In genomic region chr2:24792874-24793751, GRCh38 we compare ENCODE assay signal across 8 cellular contexts. TPM values are rescaled to one million over a fixed set of nuclear protein-coding genes. Genes with fewer than 3 reads are reported as not detected.
DNase-seq lines count a peak whose midpoint lies in the region; ATAC-seq and TF ChIP-seq lines count a peak whose summit lies in the region.

Gene CENPO, plus strand, starts transcription at chr2:24793425. Its CDS starts 495 bp downstream, at chr2:24793920.
A gene with protein sequence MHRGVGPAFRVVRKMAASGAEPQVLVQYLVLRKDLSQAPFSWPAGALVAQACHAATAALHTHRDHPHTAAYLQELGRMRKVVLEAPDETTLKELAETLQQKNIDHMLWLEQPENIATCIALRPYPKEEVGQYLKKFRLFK (minus strand): TSS chr2:24793391. CDS start chr2:24793377, 14 bp downstream.

- H3K9me3 Mint-ChIP-seq in WTC11, result no peaks in the 10 kb centered on the region

- peak; percentile 88 for ATAC-seq in HG03196 (IDR thresholded peaks at IDR 0.05; ENCODE audit: unreplicated experiment)
- peak; percentile 90 for ATAC-seq in WTC11

- peak within 1 kb of the TSS; percentile 97 for H3K4me3 Mint-ChIP-seq in WTC11

- TF ChIP-seq CTCF in AG09319 (IDR thresholded peaks at IDR 0.05; ENCODE audit: low read depth, low read length) (peak; percentile 62), WTC11 (IDR thresholded peaks at IDR 0.05) (no peak), cardiac fibroblast (IDR thresholded peaks at IDR 0.05; ENCODE audit: low read depth, low read length) (peak; percentile 72)

- H3K27ac Mint-ChIP-seq in WTC11, result peak within 1 kb of the TSS; percentile 99

- H3K4me1 Mint-ChIP-seq in WTC11, result peaks cover 45% of the 10 kb centered on the region

- in situ Hi-C loops in GM18951 (cut with MboI; ENCODE audit: low sequenced_read_pairs, unreplicated experiment), result no loop called here

- peak; percentile 85 for TF ChIP-seq POLR2A in GM18951 (IDR thresholded peaks at IDR 0.05; ENCODE audit: extremely low read depth, insufficient read depth, insufficient read length)

- peak; percentile 90 for DNase-seq in AG09319 (ENCODE audit: extremely low read depth, low read depth)
- peak; percentile 92 for DNase-seq in NCI-H226
- DNase-seq in WTC11 (ENCODE audit: low spot score), result peak; percentile 95
- peak; percentile 98 for DNase-seq in cardiac fibroblast (ENCODE audit: low read depth in 2 of 2)
- DNase-seq in iPS-NIHi7 (ENCODE audit: extremely low spot score), result peak; percentile 95
- DNase-seq in smooth muscle cell of the brain vasculature (ENCODE audit: low read depth, low spot score), result peak; percentile 96

- 0 out of 2 replicates have a peak, but pooled peaks cover 2% of the 10 kb centered on the region for H3K27me3 Mint-ChIP-seq in WTC11 (ENCODE audit: low read depth)

- H3K36me3 Mint-ChIP-seq in WTC11, result peaks cover 38% of the 10 kb centered on the region

- CTCF ChIA-PET in WTC11 (lab: Charles Lee), result interaction anchor here (0.8 to 4.2 kb wide), 5 partner anchors 29 to 179 kb away, joined by 3 to 27 read pairs (median 6); no protein-coding TSS in a partner anchor

- POLR2A ChIA-PET in WTC11 (lab: Charles Lee), result interaction anchor here (0.6 to 1.4 kb wide), 2 partner anchors 29 to 230 kb away, joined by 4 read pairs; no protein-coding TSS in a partner anchor

- peak within 1 kb of the TSS; percentile 81 to 85 for H3K4me3 ChIP-seq in cardiac fibroblast (replicated peaks in 1 of 2; ENCODE audit: low read depth in 2 of 2, low read length in 2 of 2)

TF ChIP-seq in WTC11, 78 proteins besides CTCF, POLR2A, EP300 and RAD21 (continues in another document):
- TF ChIP-seq, protein P1, sequence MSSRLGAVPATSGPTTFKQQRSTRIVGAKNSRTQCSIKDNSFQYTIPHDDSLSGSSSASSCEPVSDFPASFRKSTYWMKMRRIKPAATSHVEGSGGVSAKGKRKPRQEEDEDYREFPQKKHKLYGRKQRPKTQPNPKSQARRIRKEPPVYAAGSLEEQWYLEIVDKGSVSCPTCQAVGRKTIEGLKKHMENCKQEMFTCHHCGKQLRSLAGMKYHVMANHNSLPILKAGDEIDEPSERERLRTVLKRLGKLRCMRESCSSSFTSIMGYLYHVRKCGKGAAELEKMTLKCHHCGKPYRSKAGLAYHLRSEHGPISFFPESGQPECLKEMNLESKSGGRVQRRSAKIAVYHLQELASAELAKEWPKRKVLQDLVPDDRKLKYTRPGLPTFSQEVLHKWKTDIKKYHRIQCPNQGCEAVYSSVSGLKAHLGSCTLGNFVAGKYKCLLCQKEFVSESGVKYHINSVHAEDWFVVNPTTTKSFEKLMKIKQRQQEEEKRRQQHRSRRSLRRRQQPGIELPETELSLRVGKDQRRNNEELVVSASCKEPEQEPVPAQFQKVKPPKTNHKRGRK (CRISPR knock-in tag; IDR thresholded peaks at IDR 0.05; ENCODE audit: borderline replicate concordance), result no peak
- TF ChIP-seq ZNF416 (CRISPR knock-in tag; IDR thresholded peaks at IDR 0.05) (no peak), ZNF317 (CRISPR knock-in tag; IDR thresholded peaks at IDR 0.05; ENCODE audit: borderline replicate concordance, low read depth) (no peak), ZBTB21 (CRISPR knock-in tag; IDR thresholded peaks at IDR 0.05; ENCODE audit: borderline replicate concordance) (no peak), MYBL2 (CRISPR knock-in tag; IDR thresholded peaks at IDR 0.05) (peak; percentile 89), TEAD1 (CRISPR knock-in tag; IDR thresholded peaks at IDR 0.05) (peak; percentile 76), ETV6 (CRISPR knock-in tag; IDR thresholded peaks at IDR 0.05) (peak; percentile 35), HMGA2 (CRISPR knock-in tag; IDR thresholded peaks at IDR 0.05) (no peak), NR3C1 (CRISPR knock-in tag; conservative IDR thresholded peaks at IDR 0.05; ENCODE audit: low read depth) (no peak), PRRX2 (CRISPR knock-in tag; IDR thresholded peaks at IDR 0.05) (no peak), FOXJ3 (CRISPR knock-in tag; IDR thresholded peaks at IDR 0.05; ENCODE audit: borderline replicate concordance) (no peak), PREB (CRISPR knock-in tag; IDR thresholded peaks at IDR 0.05; ENCODE audit: borderline replicate concordance) (no peak; the same call in 1 of the 2 replicates), JUN (CRISPR knock-in tag; IDR thresholded peaks at IDR 0.05) (peak; percentile 53; the same call in 1 of the 2 replicates), SOX15 (CRISPR knock-in tag; IDR thresholded peaks at IDR 0.05) (no peak), ZNF281 (CRISPR knock-in tag; IDR thresholded peaks at IDR 0.05) (peak; percentile 69; the same call in 1 of the 2 replicates), ZNF396 (CRISPR knock-in tag; IDR thresholded peaks at IDR 0.05; ENCODE audit: borderline replicate concordance) (no peak), NFE2L1 (CRISPR knock-in tag; IDR thresholded peaks at IDR 0.05) (peak; percentile 36; the same call in 1 of the 2 replicates), ESRRA (CRISPR knock-in tag; IDR thresholded peaks at IDR 0.05; ENCODE audit: borderline replicate concordance) (0 out of 2 replicates have a peak, but pooled peaks have one; percentile 44), SMAD3 (CRISPR knock-in tag; IDR thresholded peaks at IDR 0.05; ENCODE audit: borderline replicate concordance) (no peak), KAT7 (CRISPR knock-in tag; IDR thresholded peaks at IDR 0.05; ENCODE audit: borderline replicate concordance) (peak; percentile 86; the same call in 1 of the 2 replicates)
- TF ChIP-seq, protein P2, sequence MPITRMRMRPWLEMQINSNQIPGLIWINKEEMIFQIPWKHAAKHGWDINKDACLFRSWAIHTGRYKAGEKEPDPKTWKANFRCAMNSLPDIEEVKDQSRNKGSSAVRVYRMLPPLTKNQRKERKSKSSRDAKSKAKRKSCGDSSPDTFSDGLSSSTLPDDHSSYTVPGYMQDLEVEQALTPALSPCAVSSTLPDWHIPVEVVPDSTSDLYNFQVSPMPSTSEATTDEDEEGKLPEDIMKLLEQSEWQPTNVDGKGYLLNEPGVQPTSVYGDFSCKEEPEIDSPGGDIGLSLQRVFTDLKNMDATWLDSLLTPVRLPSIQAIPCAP (CRISPR knock-in tag; IDR thresholded peaks at IDR 0.05), result no peak; the same call in 1 of the 2 replicates
- TF ChIP-seq, protein P3, sequence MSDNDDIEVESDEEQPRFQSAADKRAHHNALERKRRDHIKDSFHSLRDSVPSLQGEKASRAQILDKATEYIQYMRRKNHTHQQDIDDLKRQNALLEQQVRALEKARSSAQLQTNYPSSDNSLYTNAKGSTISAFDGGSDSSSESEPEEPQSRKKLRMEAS (CRISPR knock-in tag; IDR thresholded peaks at IDR 0.05), result peak; percentile 79; the same call in 1 of the 2 replicates
- TF ChIP-seq, protein P4, sequence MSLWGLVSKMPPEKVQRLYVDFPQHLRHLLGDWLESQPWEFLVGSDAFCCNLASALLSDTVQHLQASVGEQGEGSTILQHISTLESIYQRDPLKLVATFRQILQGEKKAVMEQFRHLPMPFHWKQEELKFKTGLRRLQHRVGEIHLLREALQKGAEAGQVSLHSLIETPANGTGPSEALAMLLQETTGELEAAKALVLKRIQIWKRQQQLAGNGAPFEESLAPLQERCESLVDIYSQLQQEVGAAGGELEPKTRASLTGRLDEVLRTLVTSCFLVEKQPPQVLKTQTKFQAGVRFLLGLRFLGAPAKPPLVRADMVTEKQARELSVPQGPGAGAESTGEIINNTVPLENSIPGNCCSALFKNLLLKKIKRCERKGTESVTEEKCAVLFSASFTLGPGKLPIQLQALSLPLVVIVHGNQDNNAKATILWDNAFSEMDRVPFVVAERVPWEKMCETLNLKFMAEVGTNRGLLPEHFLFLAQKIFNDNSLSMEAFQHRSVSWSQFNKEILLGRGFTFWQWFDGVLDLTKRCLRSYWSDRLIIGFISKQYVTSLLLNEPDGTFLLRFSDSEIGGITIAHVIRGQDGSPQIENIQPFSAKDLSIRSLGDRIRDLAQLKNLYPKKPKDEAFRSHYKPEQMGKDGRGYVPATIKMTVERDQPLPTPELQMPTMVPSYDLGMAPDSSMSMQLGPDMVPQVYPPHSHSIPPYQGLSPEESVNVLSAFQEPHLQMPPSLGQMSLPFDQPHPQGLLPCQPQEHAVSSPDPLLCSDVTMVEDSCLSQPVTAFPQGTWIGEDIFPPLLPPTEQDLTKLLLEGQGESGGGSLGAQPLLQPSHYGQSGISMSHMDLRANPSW (CRISPR knock-in tag; conservative IDR thresholded peaks at IDR 0.05; ENCODE audit: low read depth), result no peak

RNA-seq across cellular contexts. Expression of gene CENPO, which starts in this region (rescaled TPM):
- 35.2 to 38.6 TPM (median 35.2 TPM) in 3 replicates for total RNA-seq in WTC11 (2021)

RNA-seq across cellular contexts. Expression of the second gene that starts in this region (rescaled TPM):
- total RNA-seq in WTC11 (2021), result 37.6 to 43.4 TPM (median 39.2 TPM) in 3 replicates

Comparison
In these comparisons a context has a peak if more than half of its experiments do, and no peak if none do; other contexts are left out.
1. Peak in every context shown above with its lines: DNase-seq, ATAC-seq and H3K4me3 ChIP-seq.